11 cellular contexts compared by ENCODE assay signal in the genomic region with DNA sequence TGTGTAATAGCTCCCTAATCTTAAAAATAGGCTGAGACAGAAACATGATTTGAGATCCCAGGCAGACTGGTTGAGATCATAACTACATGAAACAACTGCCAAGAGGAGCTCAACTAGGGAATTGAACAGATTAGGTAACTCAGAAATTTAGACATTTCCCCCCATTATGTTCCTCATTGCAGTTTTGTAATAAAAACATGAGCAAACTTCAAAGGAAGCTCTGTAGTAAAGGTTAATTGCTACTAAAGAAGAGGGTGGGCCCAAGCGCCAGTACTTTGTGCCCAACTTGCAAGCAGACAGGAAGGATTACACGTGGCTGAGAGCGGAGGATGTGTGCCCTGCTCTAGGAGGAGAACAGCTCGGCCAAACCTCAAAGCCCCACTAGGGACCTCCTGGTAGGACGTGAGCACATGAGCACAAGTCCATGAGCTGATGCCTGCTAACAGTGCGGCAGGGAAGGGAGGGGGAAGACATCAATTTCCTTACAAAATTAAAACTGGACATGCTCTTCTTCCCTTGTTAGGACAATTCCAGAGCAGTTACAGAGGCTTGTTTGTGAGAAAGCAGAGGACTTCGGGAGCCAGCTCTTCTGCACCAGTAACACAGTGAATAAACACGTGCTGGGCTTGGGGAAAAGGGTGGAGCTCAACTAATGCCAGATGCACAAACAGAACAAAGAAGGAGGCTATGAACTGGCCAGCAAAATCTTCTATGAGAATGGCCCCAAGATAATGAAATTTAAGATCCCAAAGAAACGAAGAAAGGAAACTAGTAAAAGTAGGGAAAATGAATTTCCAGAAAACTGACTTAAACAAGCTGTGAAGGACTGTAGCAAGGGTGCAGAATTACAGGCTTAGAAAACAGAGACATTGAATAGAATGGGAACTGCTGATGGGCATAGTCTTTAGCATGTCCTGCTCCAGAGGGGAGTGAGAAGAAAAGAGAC.
DNase-seq lines count a peak whose midpoint lies in the region; TF ChIP-seq lines count a peak whose summit lies in the region.
"Had no signal": no experiment of that assay in that cellular context is flagged by ENCODE, and none has a peak within 500 bp of the region (broad histone marks: within the 10 kb centered on the region; RNA-seq: fewer than 3 reads in every experiment).

No MANE protein-coding gene starts in this region.

- no peak overlapping the region for H3K4me3 ChIP-seq in fibroblast of the aortic adventitia (ENCODE audit: low read depth, low read length)
- H3K4me3 ChIP-seq in mucosa of stomach (ENCODE audit: low read length) = no peak overlapping the region
- no peak overlapping the region for H3K4me3 ChIP-seq in urinary bladder (ENCODE audit: low read depth, low read length)
- H3K4me3 ChIP-seq: skin epidermis had no signal

- H3K36me3 ChIP-seq in mucosa of stomach (ENCODE audit: control insufficient read depth, insufficient read depth, low read length) (no peaks in the 10 kb centered on the region), urinary bladder (ENCODE audit: insufficient read depth) (no peaks in the 10 kb centered on the region)

- H3K9ac ChIP-seq in mucosa of stomach (ENCODE audit: low read length) = peak overlapping the region; percentile 26

- H3K9me3 ChIP-seq in mucosa of stomach (ENCODE audit: control insufficient read depth, low read length) = no peaks in the 10 kb centered on the region

- WGBS in urinary bladder = 25% methylated on average over 9 of the region's 9 CpGs

- no peak for TF ChIP-seq CTCF in fibroblast of the aortic adventitia (IDR thresholded peaks at IDR 0.05; ENCODE audit: insufficient read depth, low read length)

- peak; percentile 35 for DNase-seq in NCI-H226
- peak; percentile 80 for DNase-seq in fibroblast of the aortic adventitia (ENCODE audit: low read depth)
- no peak for DNase-seq in NCI-H446 treated with DMSO at 0.1 percent for 48 hours (lab: John Stamatoyannopoulos, UW)
- no peak for DNase-seq in activated CD8-positive, alpha-beta memory T cell treated with anti-CD3 and anti-CD28 coated beads for 24 hours
- DNase-seq in stimulated activated CD4-positive, alpha-beta T cell treated with anti-CD3 and anti-CD28 coated beads, Interleukin-4, amount 100 ng/mL, for 1 hour = no peak
- DNase-seq: activated effector memory CD4-positive, alpha-beta T cell treated with Interleukin-2 at 50 U/mL for 16 hours; effector memory CD8-positive, alpha-beta T cell; NCI-H1105 treated with DMSO at 0.1 percent for 48 hours had no signal

- peak overlapping the region; percentile 39 for H3K27ac ChIP-seq in urinary bladder (ENCODE audit: low read depth)

- no peaks in the 10 kb centered on the region for H3K27me3 ChIP-seq in mucosa of stomach (ENCODE audit: control insufficient read depth, insufficient read depth, low read length)

- H3K4me1 ChIP-seq in mucosa of stomach (ENCODE audit: control insufficient read depth, insufficient read depth, low read length) (peaks cover 49% of the 10 kb centered on the region), urinary bladder (ENCODE audit: insufficient read depth) (peaks cover 1% of the 10 kb centered on the region)

Comparison
In these comparisons a context has a peak if more than half of its experiments do, and no peak if none do; other contexts are left out.
1. DNase-seq: peak in NCI-H226 (single experiment) and fibroblast of the aortic adventitia (single experiment); none in NCI-H446 treated with DMSO at 0.1 percent for 48 hours (single experiment), activated CD8-positive, alpha-beta memory T cell treated with anti-CD3 and anti-CD28 coated beads for 24 hours (single experiment) and stimulated activated CD4-positive, alpha-beta T cell treated with anti-CD3 and anti-CD28 coated beads, Interleukin-4, amount 100 ng/mL, for 1 hour (single experiment).